In genomic region chr9:112348993-112349333, GRCh38 we compare ENCODE assay signal across 1 cellular context.
TF ChIP-seq lines count a peak whose summit lies in the region.

No MANE protein-coding gene starts in this region.

TF ChIP-seq in GM12878, 131 proteins besides CTCF, POLR2A, EP300 and RAD21 (continued from another document):
- TF ChIP-seq JUND (IDR thresholded peaks at IDR 0.05; ENCODE audit: low read depth, low read length) = no peak
- TF ChIP-seq ZBTB11 (CRISPR knock-in tag; IDR thresholded peaks at IDR 0.05) = no peak
- TF ChIP-seq ATF3 (IDR thresholded peaks at IDR 0.05; ENCODE audit: borderline replicate concordance, extremely low read depth, low read depth, low read length) = no peak
- no peak for TF ChIP-seq STAT1 (conservative IDR thresholded peaks at IDR 0.05)
- TF ChIP-seq ZBTB33 (IDR thresholded peaks at IDR 0.05) = no peak
- no peak for TF ChIP-seq ZZZ3 (IDR thresholded peaks at IDR 0.05; ENCODE audit: control insufficient read depth, insufficient read length, low read depth)
- TF ChIP-seq NR2C2 (IDR thresholded peaks at IDR 0.05; ENCODE audit: borderline replicate concordance, control insufficient read depth, insufficient read length, low read depth) = no peak
- no peak for TF ChIP-seq CUX1 (IDR thresholded peaks at IDR 0.05; ENCODE audit: insufficient replicate concordance, low read depth, low read length)
- no peak for TF ChIP-seq SIX5 (IDR thresholded peaks at IDR 0.05; ENCODE audit: low read depth, low read length, severe bottlenecking)
- TF ChIP-seq NR2F1 (conservative IDR thresholded peaks at IDR 0.05) = no peak
- no peak for TF ChIP-seq IKZF1 (conservative IDR thresholded peaks at IDR 0.05)
- TF ChIP-seq CBFB (IDR thresholded peaks at IDR 0.05; ENCODE audit: low read depth) = no peak
- TF ChIP-seq CHD4 (IDR thresholded peaks at IDR 0.05) = no peak
- TF ChIP-seq SKIL (IDR thresholded peaks at IDR 0.05; ENCODE audit: low read depth, poor library complexity, severe bottlenecking) = no peak
